In genomic region chr4:181593703-181594102, GRCh38 we compare ENCODE assay signal across 3 cellular contexts.
TF ChIP-seq lines count a peak whose summit lies in the region.

No MANE protein-coding gene starts in this region.

TF ChIP-seq in A549, 52 proteins besides CTCF, POLR2A, EP300 and RAD21:
- TF ChIP-seq MAFK (IDR thresholded peaks at IDR 0.05; ENCODE audit: partially characterized antibody) = peak; percentile 45
- TF ChIP-seq, protein P1, sequence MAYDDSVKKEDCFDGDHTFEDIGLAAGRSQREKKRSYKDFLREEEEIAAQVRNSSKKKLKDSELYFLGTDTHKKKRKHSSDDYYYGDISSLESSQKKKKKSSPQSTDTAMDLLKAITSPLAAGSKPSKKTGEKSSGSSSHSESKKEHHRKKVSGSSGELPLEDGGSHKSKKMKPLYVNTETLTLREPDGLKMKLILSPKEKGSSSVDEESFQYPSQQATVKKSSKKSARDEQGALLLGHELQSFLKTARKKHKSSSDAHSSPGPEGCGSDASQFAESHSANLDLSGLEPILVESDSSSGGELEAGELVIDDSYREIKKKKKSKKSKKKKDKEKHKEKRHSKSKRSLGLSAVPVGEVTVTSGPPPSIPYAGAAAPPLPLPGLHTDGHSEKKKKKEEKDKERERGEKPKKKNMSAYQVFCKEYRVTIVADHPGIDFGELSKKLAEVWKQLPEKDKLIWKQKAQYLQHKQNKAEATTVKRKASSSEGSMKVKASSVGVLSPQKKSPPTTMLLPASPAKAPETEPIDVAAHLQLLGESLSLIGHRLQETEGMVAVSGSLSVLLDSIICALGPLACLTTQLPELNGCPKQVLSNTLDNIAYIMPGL (CRISPR knock-in tag; IDR thresholded peaks at IDR 0.05; ENCODE audit: borderline replicate concordance) = no peak

TF ChIP-seq in IMR-90, 13 proteins besides CTCF, POLR2A, EP300 and RAD21:
- peak; percentile 92 for TF ChIP-seq MAFK (IDR thresholded peaks at IDR 0.05; ENCODE audit: low read depth, low read length)
- TF ChIP-seq MAZ (IDR thresholded peaks at IDR 0.05; ENCODE audit: borderline replicate concordance, low read depth, low read length) = no peak
- TF ChIP-seq NFE2L2 (IDR thresholded peaks at IDR 0.05; ENCODE audit: low read depth, low read length) = no peak

TF ChIP-seq in H1, 55 proteins besides CTCF, POLR2A, EP300 and RAD21:
- TF ChIP-seq KDM4A (IDR thresholded peaks at IDR 0.05; ENCODE audit: low read depth, low read length, severe bottlenecking) (no peak), MAFK (IDR thresholded peaks at IDR 0.05; ENCODE audit: low read depth, low read length) (peak; percentile 73; the same call in 1 of the 2 replicates)
